In the genomic region with DNA sequence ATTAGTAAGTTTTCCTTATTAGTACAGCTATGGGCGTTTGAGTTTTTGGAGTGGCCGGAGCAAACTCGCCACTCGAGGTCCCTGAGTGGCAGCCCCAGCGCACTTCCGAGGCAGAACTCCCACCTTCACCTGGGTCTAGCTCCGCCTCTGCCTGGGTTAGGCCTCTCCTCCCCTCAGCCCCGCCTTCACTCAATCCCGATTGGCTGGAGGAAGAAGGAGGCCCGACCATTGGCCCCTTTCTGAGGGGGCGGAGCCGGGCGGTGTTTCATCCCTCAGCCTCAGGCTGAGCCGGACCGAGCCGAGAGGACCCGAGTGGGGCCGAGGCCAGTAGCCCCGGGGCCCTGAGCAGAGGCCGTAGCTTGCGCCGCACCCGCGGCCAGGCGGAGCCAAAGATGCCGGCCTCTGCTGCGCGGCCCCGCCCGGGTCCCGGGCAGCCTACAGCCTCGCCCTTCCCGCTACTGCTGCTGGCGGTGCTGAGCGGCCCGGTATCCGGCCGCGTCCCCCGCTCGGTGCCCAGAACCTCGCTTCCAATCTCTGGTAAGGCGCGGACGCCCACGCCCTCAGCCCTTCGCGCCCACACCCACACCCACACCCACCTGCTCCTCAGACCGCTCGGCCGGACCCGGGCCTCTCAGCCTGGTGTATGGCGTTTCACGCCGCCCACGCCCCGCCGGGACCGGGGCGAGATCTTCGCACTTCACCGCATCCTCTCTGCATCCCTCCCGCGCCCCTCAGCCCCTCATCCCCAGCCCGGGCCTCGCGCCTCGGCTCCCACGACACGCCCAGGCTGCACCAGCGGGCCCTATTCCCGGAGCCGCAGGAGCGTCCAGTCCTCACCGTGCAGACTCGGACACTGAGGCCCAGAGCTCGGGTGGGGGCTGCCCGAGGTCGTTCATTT, we compare ENCODE assay signal across 1 cellular context.
TF ChIP-seq lines count a peak whose summit lies in the region.

A gene with protein sequence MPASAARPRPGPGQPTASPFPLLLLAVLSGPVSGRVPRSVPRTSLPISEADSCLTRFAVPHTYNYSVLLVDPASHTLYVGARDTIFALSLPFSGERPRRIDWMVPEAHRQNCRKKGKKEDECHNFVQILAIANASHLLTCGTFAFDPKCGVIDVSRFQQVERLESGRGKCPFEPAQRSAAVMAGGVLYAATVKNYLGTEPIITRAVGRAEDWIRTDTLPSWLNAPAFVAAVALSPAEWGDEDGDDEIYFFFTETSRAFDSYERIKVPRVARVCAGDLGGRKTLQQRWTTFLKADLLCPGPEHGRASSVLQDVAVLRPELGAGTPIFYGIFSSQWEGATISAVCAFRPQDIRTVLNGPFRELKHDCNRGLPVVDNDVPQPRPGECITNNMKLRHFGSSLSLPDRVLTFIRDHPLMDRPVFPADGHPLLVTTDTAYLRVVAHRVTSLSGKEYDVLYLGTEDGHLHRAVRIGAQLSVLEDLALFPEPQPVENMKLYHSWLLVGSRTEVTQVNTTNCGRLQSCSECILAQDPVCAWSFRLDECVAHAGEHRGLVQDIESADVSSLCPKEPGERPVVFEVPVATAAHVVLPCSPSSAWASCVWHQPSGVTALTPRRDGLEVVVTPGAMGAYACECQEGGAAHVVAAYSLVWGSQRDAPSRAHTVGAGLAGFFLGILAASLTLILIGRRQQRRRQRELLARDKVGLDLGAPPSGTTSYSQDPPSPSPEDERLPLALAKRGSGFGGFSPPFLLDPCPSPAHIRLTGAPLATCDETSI (plus strand): TSS at position 263 of the 898 bp plus-strand sequence. CDS start 130 bp downstream, at position 393.

TF ChIP-seq in H1, 55 proteins besides CTCF, POLR2A, EP300 and RAD21 (continued from another document):
- TF ChIP-seq EGR1 (IDR thresholded peaks at IDR 0.05; ENCODE audit: borderline replicate concordance, low read depth, low read length), result peak; percentile 16; the same call in 1 of the 2 replicates
- no peak for TF ChIP-seq JUN (IDR thresholded peaks at IDR 0.05; ENCODE audit: low read depth, low read length)
- 0 out of 2 replicates have a peak, but pooled peaks have one; percentile 8 for TF ChIP-seq BACH1 (IDR thresholded peaks at IDR 0.05; ENCODE audit: low read length)
- TF ChIP-seq, protein P1, sequence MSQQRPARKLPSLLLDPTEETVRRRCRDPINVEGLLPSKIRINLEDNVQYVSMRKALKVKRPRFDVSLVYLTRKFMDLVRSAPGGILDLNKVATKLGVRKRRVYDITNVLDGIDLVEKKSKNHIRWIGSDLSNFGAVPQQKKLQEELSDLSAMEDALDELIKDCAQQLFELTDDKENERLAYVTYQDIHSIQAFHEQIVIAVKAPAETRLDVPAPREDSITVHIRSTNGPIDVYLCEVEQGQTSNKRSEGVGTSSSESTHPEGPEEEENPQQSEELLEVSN (IDR thresholded peaks at IDR 0.05), result peak; percentile 57
- peak; percentile 24; the same call in 1 of the 2 replicates for TF ChIP-seq GABPA (IDR thresholded peaks at IDR 0.05; ENCODE audit: borderline replicate concordance, insufficient read depth, low read length)
- no peak for TF ChIP-seq SAP30 (IDR thresholded peaks at IDR 0.05; ENCODE audit: insufficient read depth, insufficient replicate concordance, low read length)
